In the genomic region with DNA sequence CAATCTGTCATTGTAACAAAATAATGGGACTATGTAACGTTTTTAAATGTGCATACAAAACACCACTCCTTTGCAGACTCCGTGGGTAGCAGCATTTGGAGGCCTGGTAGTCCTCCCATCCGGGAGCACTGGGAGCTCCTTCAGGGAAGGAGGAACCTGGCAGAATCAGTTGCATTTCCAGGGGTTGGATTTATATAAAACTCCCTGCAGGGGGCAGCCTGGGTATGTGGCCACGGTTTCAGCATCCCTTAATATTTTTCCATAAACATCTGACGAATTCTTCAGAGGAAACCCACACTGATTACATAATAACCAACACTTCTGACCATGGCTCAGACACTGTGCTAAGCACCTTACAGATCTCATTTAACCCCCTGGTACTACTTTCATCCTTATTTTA, we compare ENCODE assay signal across 1 cellular context.
TF ChIP-seq lines count a peak whose summit lies in the region.

No MANE protein-coding gene starts in this region.

TF ChIP-seq in liver, 16 proteins besides CTCF, POLR2A, EP300 and RAD21:
- no peak for TF ChIP-seq GABPA (IDR thresholded peaks at IDR 0.05 in 1 of 2, conservative IDR thresholded peaks at IDR 0.05 in 1 of 2)
- TF ChIP-seq, protein P1, sequence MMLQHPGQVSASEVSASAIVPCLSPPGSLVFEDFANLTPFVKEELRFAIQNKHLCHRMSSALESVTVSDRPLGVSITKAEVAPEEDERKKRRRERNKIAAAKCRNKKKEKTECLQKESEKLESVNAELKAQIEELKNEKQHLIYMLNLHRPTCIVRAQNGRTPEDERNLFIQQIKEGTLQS (IDR thresholded peaks at IDR 0.05): no peak
- TF ChIP-seq NR2F2 (IDR thresholded peaks at IDR 0.05): no peak
